9 cellular contexts compared by ENCODE assay signal in genomic region chr17:38877130-38877851, GRCh38. TPM values are rescaled to one million over a fixed set of nuclear protein-coding genes. Genes with fewer than 3 reads are reported as not detected.
DNase-seq lines count a peak whose midpoint lies in the region; ATAC-seq and TF ChIP-seq lines count a peak whose summit lies in the region.
"Had no signal": no experiment of that assay in that cellular context is flagged by ENCODE, and none has a peak within 500 bp of the region (broad histone marks: within the 10 kb centered on the region; RNA-seq: fewer than 3 reads in every experiment).

No MANE protein-coding gene starts in this region.

- WGBS in esophagus squamous epithelium, 2 donors = 57 to 88% methylated on average over 1 of the region's 7 CpGs
- WGBS in lower leg skin, 2 donors = 39 to 58% methylated on average over 6 of the region's 7 CpGs

- H3K27me3 ChIP-seq in esophagus squamous epithelium (no peaks in the 10 kb centered on the region), stomach smooth muscle (ENCODE audit: control insufficient read depth in 1 of 2, insufficient read depth in 2 of 2, low read length in 2 of 2) (no peaks in the 10 kb centered on the region)

- H3K4me1 Mint-ChIP-seq in activated CD4-positive, alpha-beta T cell treated with anti-CD3 and anti-CD28 coated beads for 36 hours = peaks cover 93% of the 10 kb centered on the region

- peak overlapping the region; percentile 65 for H3K27ac Mint-ChIP-seq in activated CD4-positive, alpha-beta T cell treated with anti-CD3 and anti-CD28 coated beads for 36 hours

- peak; percentile 29; the same call in 1 of the 2 replicates for TF ChIP-seq POLR2A in Raji (IDR thresholded peaks at IDR 0.05; ENCODE audit: insufficient read depth, low read depth, low read length)
- TF ChIP-seq POLR2A in esophagus squamous epithelium (IDR thresholded peaks at IDR 0.05) = no peak
- no peak for TF ChIP-seq POLR2A in lower leg skin (IDR thresholded peaks at IDR 0.05)

- TF ChIP-seq CTCF in esophagus squamous epithelium (IDR thresholded peaks at IDR 0.05) = no peak
- no peak for TF ChIP-seq CTCF in lower leg skin (IDR thresholded peaks at IDR 0.05)

- H3K27ac ChIP-seq in esophagus squamous epithelium = peak overlapping the region in 3 of 4 donors; percentile 6 to 47 (median 26)
- H3K27ac ChIP-seq in stomach smooth muscle (ENCODE audit: low read length) = no peak overlapping the region

- POLR2A ChIA-PET in activated CD4-positive, alpha-beta T cell treated with anti-CD3 and anti-CD28 coated beads for 36 hours (lab: Charles Lee) = interaction anchor here (0.6 to 1.1 kb wide), 2 partner anchors 9 to 21 kb away, joined by 4 to 7 read pairs; no protein-coding TSS in a partner anchor

- H3K9me3 ChIP-seq in esophagus squamous epithelium (no peaks in the 10 kb centered on the region), stomach smooth muscle (ENCODE audit: control insufficient read depth in 2 of 2, low read length in 2 of 2) (no peaks in the 10 kb centered on the region)

- no peaks in the 10 kb centered on the region for H3K9me3 Mint-ChIP-seq in activated CD4-positive, alpha-beta T cell treated with anti-CD3 and anti-CD28 coated beads for 36 hours (ENCODE audit: low read depth)

- H3K4me3 ChIP-seq in esophagus squamous epithelium (no peak overlapping the region), stomach smooth muscle (ENCODE audit: low read length in 2 of 2) (no peak overlapping the region), lower leg skin (ENCODE audit: low read depth, poor library complexity, severe bottlenecking) (no peak overlapping the region)
- H3K4me3 ChIP-seq: lung had no signal

- H3K36me3 ChIP-seq in esophagus squamous epithelium = peaks cover 7 to 67% (median 7%) of the 10 kb centered on the region in 3 donors
- peaks cover 4 to 18% of the 10 kb centered on the region in 2 donors for H3K36me3 ChIP-seq in stomach smooth muscle (ENCODE audit: control insufficient read depth in 2 of 2, insufficient read depth in 2 of 2, low read length in 2 of 2)

- H3K27me3 Mint-ChIP-seq in activated CD4-positive, alpha-beta T cell treated with anti-CD3 and anti-CD28 coated beads for 36 hours = no peaks in the 10 kb centered on the region

- CTCF ChIA-PET in activated CD4-positive, alpha-beta T cell treated with anti-CD3 and anti-CD28 coated beads for 36 hours (lab: Charles Lee) = interaction anchor here (0.5 to 1.3 kb wide), 5 partner anchors 8 to 290 kb away, joined by 3 to 4 read pairs (median 3); no protein-coding TSS in a partner anchor

- peak overlapping the region; percentile 21 to 36 for H3K9ac ChIP-seq in stomach smooth muscle (ENCODE audit: low read length in 2 of 2)

- H3K4me1 ChIP-seq in esophagus squamous epithelium (peaks cover 55 to 100% (median 71%) of the 10 kb centered on the region in 3 donors), stomach smooth muscle (ENCODE audit: control insufficient read depth, insufficient read depth, low read length) (peaks cover 79% of the 10 kb centered on the region)

- intact Hi-C loops in activated CD4-positive, alpha-beta T cell treated with anti-CD3 and anti-CD28 coated beads for 36 hours (cut with DNase I, micrococcal nuclease) = no loop called here
- intact Hi-C loops in esophagus squamous epithelium (cut with DNase I) (no loop called here), lower leg skin (cut with DNase I; ENCODE audit: low total_unique reads) (no loop called here)

- peaks cover 42% of the 10 kb centered on the region for H3K36me3 Mint-ChIP-seq in activated CD4-positive, alpha-beta T cell treated with anti-CD3 and anti-CD28 coated beads for 36 hours (ENCODE audit: low read depth)

- H3K4me3 Mint-ChIP-seq in activated CD4-positive, alpha-beta T cell treated with anti-CD3 and anti-CD28 coated beads for 36 hours = peak overlapping the region; percentile 6

- DNase-seq in activated CD4-positive, alpha-beta T cell treated with anti-CD3 and anti-CD28 coated beads for 36 hours = peak; percentile 59
- no peak for DNase-seq in activated CD4-positive, alpha-beta T cell treated with anti-CD3 and anti-CD28 coated beads, Interleukin-2, amount 50 U/mL, for 4 hours
- no peak for DNase-seq in esophagus squamous epithelium (lab: John Stamatoyannopoulos, UW)
- no peak for DNase-seq in GOT3 (lab: John Stamatoyannopoulos, UW)
- no peak for DNase-seq in NCI-H2081 treated with DMSO at 0.1 percent for 48 hours (lab: John Stamatoyannopoulos, UW)
- no peak for DNase-seq in lower leg skin (ENCODE audit: low spot score in 2 of 2)

- ATAC-seq in activated CD4-positive, alpha-beta T cell treated with anti-CD3 and anti-CD28 coated beads for 36 hours = peak; percentile 57

RNA-seq across cellular contexts. Expression of gene LASP1, which starts 7.4 kb away (rescaled TPM):
- 100 to 1,000 TPM; 119 to 144 TPM for total RNA-seq in activated CD4-positive, alpha-beta T cell treated with anti-CD3 and anti-CD28 coated beads for 36 hours
- total RNA-seq in esophagus squamous epithelium = 10 to 100 TPM; 44.3 to 66.0 (median 51.9) TPM
- total RNA-seq in lower leg skin = 10 to 100 TPM; 51.8 to 76.2 (median 63.9) TPM

RNA-seq across cellular contexts. Expression of gene RPL23, which starts 23.8 kb away (rescaled TPM):
- 1,000 to 10,000 TPM; 1,886 to 1,896 TPM for total RNA-seq in activated CD4-positive, alpha-beta T cell treated with anti-CD3 and anti-CD28 coated beads for 36 hours
- total RNA-seq in esophagus squamous epithelium (1,000 to 10,000 TPM in 3 of 4 donors, 100 to 1,000 TPM in 1; 998 to 2,109 (median 1,205) TPM), lower leg skin (1,000 to 10,000 TPM; 1,475 to 2,290 (median 1,639) TPM)

RNA-seq across cellular contexts. Expression of gene CWC25, which starts 52.2 kb away (rescaled TPM):
- 10 to 100 TPM; 23.3 to 24.0 TPM for total RNA-seq in activated CD4-positive, alpha-beta T cell treated with anti-CD3 and anti-CD28 coated beads for 36 hours
- total RNA-seq in esophagus squamous epithelium = 10 to 100 TPM in 3 of 4 donors, 1 to 10 TPM in 1; 9.4 to 25.9 (median 16.8) TPM
- 10 to 100 TPM; 24.2 to 49.8 (median 33.3) TPM for total RNA-seq in lower leg skin
